12 cellular contexts compared by ENCODE assay signal in the genomic region with DNA sequence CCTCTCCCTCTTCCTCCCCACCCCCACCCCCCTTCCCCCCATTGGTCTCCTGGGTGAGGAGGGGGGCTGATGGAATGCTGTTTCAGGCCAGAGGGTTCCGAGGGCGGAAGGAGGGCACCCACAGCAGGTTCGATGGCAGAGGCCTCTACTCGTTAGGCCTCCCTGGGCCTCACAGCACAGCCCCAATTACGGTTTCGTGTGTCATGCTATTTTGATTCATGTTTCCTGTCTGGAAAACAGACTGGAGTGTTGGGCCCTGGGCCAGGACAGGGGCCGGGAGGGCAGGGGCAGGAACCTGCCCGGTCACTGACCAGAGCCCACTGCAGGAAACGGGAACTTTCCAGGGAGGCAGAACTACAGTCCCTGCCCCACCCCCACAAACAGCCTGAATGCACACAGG.
A peak's percentile ranks its signal among the peaks of the same experiment; 100 is the strongest.
DNase-seq lines count a peak whose midpoint lies in the region; ATAC-seq and TF ChIP-seq lines count a peak whose summit lies in the region.
"Had no signal": no experiment of that assay in that cellular context is flagged by ENCODE, and none has a peak within 500 bp of the region (broad histone marks: within the 10 kb centered on the region; RNA-seq: fewer than 3 reads in every experiment).

No MANE protein-coding gene starts in this region.

- H3K27me3 Mint-ChIP-seq in natural killer cell treated with Interleukin-12 subunit alpha and Interleukin-12 subunit beta and Interleukin-15 and Interleukin-18, amount 100 ng/mL, for 72 hours: peaks cover 19 to 23% of the 10 kb centered on the region in 2 donors
- H3K27me3 Mint-ChIP-seq in naive thymus-derived CD4-positive, alpha-beta T cell: peaks cover 0 to 24% (median 3%) of the 10 kb centered on the region in 5 donors

- peaks cover 0 to 10% of the 10 kb centered on the region in 2 donors for H3K4me1 ChIP-seq in lung (ENCODE audit: control insufficient read depth in 2 of 2, insufficient read depth in 2 of 2, low read length in 2 of 2)
- H3K4me1 ChIP-seq in naive thymus-derived CD4-positive, alpha-beta T cell (ENCODE audit: control insufficient read depth in 2 of 2, insufficient read depth in 2 of 2, low read length in 2 of 2): no peaks in the 10 kb centered on the region

- no peak overlapping the region for H3K27ac ChIP-seq in lung (ENCODE audit: low read depth in 1 of 2, low read length in 1 of 2)
- H3K27ac ChIP-seq in naive thymus-derived CD4-positive, alpha-beta T cell (ENCODE audit: low read depth, low read length): no peak overlapping the region

- no peaks in the 10 kb centered on the region for H3K9me3 Mint-ChIP-seq in natural killer cell treated with Interleukin-12 subunit alpha and Interleukin-12 subunit beta and Interleukin-15 and Interleukin-18, amount 100 ng/mL, for 72 hours
- no peaks in the 10 kb centered on the region for H3K9me3 Mint-ChIP-seq in naive thymus-derived CD4-positive, alpha-beta T cell
- H3K9me3 Mint-ChIP-seq: activated T-cell treated with anti-CD3 and anti-CD28 coated beads, Interleukin-2, amount 50 U/mL, for 4 hours had no signal

- WGBS in lung, 2 donors: 3 to 9% methylated on average over 9 of the region's 9 CpGs

- TF ChIP-seq CTCF in AG09309 (IDR thresholded peaks at IDR 0.05; ENCODE audit: control insufficient read depth, insufficient read depth, low read depth, low read length, missing control alignments): no peak
- no peak for TF ChIP-seq CTCF in lung (IDR thresholded peaks at IDR 0.05; ENCODE audit: control extremely low read depth, extremely low read depth)

- H3K27ac Mint-ChIP-seq in natural killer cell treated with Interleukin-12 subunit alpha and Interleukin-12 subunit beta and Interleukin-15 and Interleukin-18, amount 100 ng/mL, for 72 hours: no peak overlapping the region
- no peak overlapping the region for H3K27ac Mint-ChIP-seq in naive thymus-derived CD4-positive, alpha-beta T cell
- H3K27ac Mint-ChIP-seq: naive B cell had no signal

- no peaks in the 10 kb centered on the region for H3K27me3 ChIP-seq in MG63
- H3K27me3 ChIP-seq in lung (ENCODE audit: control insufficient read depth, insufficient read depth): no peaks in the 10 kb centered on the region
- no peaks in the 10 kb centered on the region for H3K27me3 ChIP-seq in naive thymus-derived CD4-positive, alpha-beta T cell (ENCODE audit: control insufficient read depth in 2 of 2, insufficient read depth in 2 of 2, low read length in 2 of 2)

- DNase-seq in AG09309 (ENCODE audit: low read depth) (peak; percentile 16), MG63 (peak; percentile 40), dermis microvascular lymphatic vessel endothelial cell (ENCODE audit: low read depth in 2 of 2) (peak; percentile 95 to 97), lung (ENCODE audit: low spot score) (peak; percentile 32), iPS-NIHi7 (ENCODE audit: extremely low spot score) (no peak)
- DNase-seq in natural killer cell treated with Interleukin-12 subunit alpha and Interleukin-12 subunit beta and Interleukin-15 and Interleukin-18, amount 100 ng/mL, for 72 hours (ENCODE audit: low spot score): no peak
- DNase-seq in naive thymus-derived CD4-positive, alpha-beta T cell: no peak
- DNase-seq: activated T-cell treated with anti-CD3 and anti-CD28 coated beads, Interleukin-2, amount 50 U/mL, for 4 hours; glutamatergic neuron; naive B cell; stimulated activated CD4-positive, alpha-beta T cell treated with anti-CD3 and anti-CD28 coated beads, Interleukin-2, amount 100 ng/mL, for 48 hours had no signal

- CTCF ChIA-PET in naive thymus-derived CD4-positive, alpha-beta T cell (lab: Charles Lee): no interaction called here

- H3K9me3 ChIP-seq in MG63: no peaks in the 10 kb centered on the region
- H3K9me3 ChIP-seq in lung (ENCODE audit: control insufficient read depth in 2 of 2, insufficient read depth in 1 of 2, low read length in 1 of 2): no peaks in the 10 kb centered on the region
- H3K9me3 ChIP-seq in naive thymus-derived CD4-positive, alpha-beta T cell (ENCODE audit: control insufficient read depth in 2 of 3, low read length in 3 of 3): no peaks in the 10 kb centered on the region

- H3K4me3 Mint-ChIP-seq in natural killer cell treated with Interleukin-12 subunit alpha and Interleukin-12 subunit beta and Interleukin-15 and Interleukin-18, amount 100 ng/mL, for 72 hours: no peak overlapping the region
- H3K4me3 Mint-ChIP-seq in naive thymus-derived CD4-positive, alpha-beta T cell: no peak overlapping the region
- H3K4me3 Mint-ChIP-seq: activated T-cell treated with anti-CD3 and anti-CD28 coated beads, Interleukin-2, amount 50 U/mL, for 4 hours; naive B cell had no signal

- no peaks in the 10 kb centered on the region for H3K36me3 ChIP-seq in MG63
- H3K36me3 ChIP-seq in lung (ENCODE audit: control insufficient read depth in 2 of 2, insufficient read depth in 2 of 2, low read length in 2 of 2): no peaks in the 10 kb centered on the region
- H3K36me3 ChIP-seq in naive thymus-derived CD4-positive, alpha-beta T cell (ENCODE audit: control insufficient read depth in 2 of 3, insufficient read depth in 3 of 3, low read length in 3 of 3): no peaks in the 10 kb centered on the region

- no peaks in the 10 kb centered on the region for H3K36me3 Mint-ChIP-seq in natural killer cell treated with Interleukin-12 subunit alpha and Interleukin-12 subunit beta and Interleukin-15 and Interleukin-18, amount 100 ng/mL, for 72 hours
- no peaks in the 10 kb centered on the region for H3K36me3 Mint-ChIP-seq in naive thymus-derived CD4-positive, alpha-beta T cell
- H3K36me3 Mint-ChIP-seq: naive B cell had no signal

- H3K4me1 Mint-ChIP-seq in natural killer cell treated with Interleukin-12 subunit alpha and Interleukin-12 subunit beta and Interleukin-15 and Interleukin-18, amount 100 ng/mL, for 72 hours (ENCODE audit: low read depth in 2 of 2): peaks cover 0 to 2% of the 10 kb centered on the region in 2 donors
- peaks cover 0 to 3% (median 0%) of the 10 kb centered on the region in 7 donors for H3K4me1 Mint-ChIP-seq in naive thymus-derived CD4-positive, alpha-beta T cell
- H3K4me1 Mint-ChIP-seq: naive B cell had no signal

- POLR2A ChIA-PET in naive thymus-derived CD4-positive, alpha-beta T cell (lab: Charles Lee): no interaction called here

- intact Hi-C loops in naive thymus-derived CD4-positive, alpha-beta T cell (cut with micrococcal nuclease): no loop called here

- H3K4me3 ChIP-seq in AG09309 (ENCODE audit: control insufficient read depth, low read depth, low read length): no peak overlapping the region
- no peak overlapping the region for H3K4me3 ChIP-seq in MG63
- H3K4me3 ChIP-seq in lung: no peak overlapping the region
- H3K4me3 ChIP-seq in naive thymus-derived CD4-positive, alpha-beta T cell (ENCODE audit: low read length): no peak overlapping the region

- ATAC-seq in lung (ENCODE audit: insufficient read depth, low FRiP score): no peak
- no peak for ATAC-seq in natural killer cell treated with Interleukin-12 subunit alpha and Interleukin-12 subunit beta and Interleukin-15 and Interleukin-18, amount 100 ng/mL, for 72 hours
- no peak for ATAC-seq in HG02759 (IDR thresholded peaks at IDR 0.05; ENCODE audit: unreplicated experiment)
- no peak for ATAC-seq in naive thymus-derived CD4-positive, alpha-beta T cell
- ATAC-seq: activated T-cell treated with anti-CD3 and anti-CD28 coated beads, Interleukin-2, amount 50 U/mL, for 4 hours had no signal

Comparison
In these comparisons a context has a peak if more than half of its experiments do, and no peak if none do; other contexts are left out.
1. DNase-seq: peak in AG09309 (single experiment), MG63 (single experiment), dermis microvascular lymphatic vessel endothelial cell (2 of 2) and lung (single experiment); none in natural killer cell treated with Interleukin-12 subunit alpha and Interleukin-12 subunit beta and Interleukin-15 and Interleukin-18, amount 100 ng/mL, for 72 hours (single experiment), naive thymus-derived CD4-positive, alpha-beta T cell (0 of 9) and iPS-NIHi7 (single experiment).